In genomic region chr1:28735961-28736449, GRCh38 we compare ENCODE assay signal across 8 cellular contexts. TPM values are rescaled to one million over a fixed set of nuclear protein-coding genes. Genes with fewer than 3 reads are reported as not detected.
DNase-seq lines count a peak whose midpoint lies in the region; ATAC-seq and TF ChIP-seq lines count a peak whose summit lies in the region.

No MANE protein-coding gene starts in this region.

- H3K9me3 Mint-ChIP-seq in activated CD4-positive, alpha-beta T cell treated with anti-CD3 and anti-CD28 coated beads for 36 hours (ENCODE audit: low read depth) = no peaks in the 10 kb centered on the region

- H3K27ac ChIP-seq in left lung (peak overlapping the region; percentile 97 to 98), thoracic aorta (peak overlapping the region; percentile 85 to 92)

- CTCF ChIA-PET in activated CD4-positive, alpha-beta T cell treated with anti-CD3 and anti-CD28 coated beads for 36 hours (lab: Charles Lee) = interaction anchor here (0.7 to 2.9 kb wide), 18 partner anchors 8 to 446 kb away, joined by 3 to 24 read pairs (median 5); partner anchors contain the start of genes GMEB1, SRSF4 and TAF12

- peaks cover 0 to 25% of the 10 kb centered on the region in 2 donors for H3K36me3 ChIP-seq in left lung
- peaks cover 8% of the 10 kb centered on the region for H3K36me3 ChIP-seq in thoracic aorta

- peak overlapping the region; percentile 92 to 99 for H3K4me3 ChIP-seq in left lung
- H3K4me3 ChIP-seq in thoracic aorta = peak overlapping the region; percentile 91

- H3K4me1 Mint-ChIP-seq in activated CD4-positive, alpha-beta T cell treated with anti-CD3 and anti-CD28 coated beads for 36 hours = peaks cover 29% of the 10 kb centered on the region

- no peak for ATAC-seq in activated CD4-positive, alpha-beta T cell treated with anti-CD3 and anti-CD28 coated beads for 36 hours
- ATAC-seq in left lung = no peak
- no peak for ATAC-seq in thoracic aorta (ENCODE audit: insufficient number of reproducible peaks, low FRiP score, low read depth)
- no peak for ATAC-seq in HG03432 (IDR thresholded peaks at IDR 0.05; ENCODE audit: unreplicated experiment)
- no peak for ATAC-seq in omental fat pad (ENCODE audit: low FRiP score)

- peak overlapping the region; percentile 95 for H3K4me3 Mint-ChIP-seq in activated CD4-positive, alpha-beta T cell treated with anti-CD3 and anti-CD28 coated beads for 36 hours

- intact Hi-C loops in activated CD4-positive, alpha-beta T cell treated with anti-CD3 and anti-CD28 coated beads for 36 hours (cut with DNase I, micrococcal nuclease) = loop anchor here (1.0 to 5.0 kb wide), 18 partner anchors 11 to 1579 kb away; partner anchors contain the start of genes RNU11 (in 2 of the 2), TAF12 (in 2 of the 2), EPB41 (in 1 of the 2) and GMEB1 (in 1 of the 2)
- intact Hi-C loops in left lung (cut with DNase I) = no loop called here

- DNase-seq in activated CD4-positive, alpha-beta T cell treated with anti-CD3 and anti-CD28 coated beads for 36 hours = no peak
- no peak for DNase-seq in activated CD4-positive, alpha-beta T cell treated with anti-CD3 and anti-CD28 coated beads, Interleukin-2, amount 50 U/mL, for 4 hours
- DNase-seq in amniotic epithelial cell (ENCODE audit: low read depth) = peak; percentile 17
- no peak for DNase-seq in left lung
- DNase-seq in thoracic aorta (ENCODE audit: low spot score) = no peak
- no peak for DNase-seq in mucosa of gallbladder (ENCODE audit: low spot score)
- DNase-seq in omental fat pad (ENCODE audit: low spot score) = no peak

- TF ChIP-seq CTCF in left lung (IDR thresholded peaks at IDR 0.05) (no peak), thoracic aorta (IDR thresholded peaks at IDR 0.05) (no peak), omental fat pad (IDR thresholded peaks at IDR 0.05) (no peak)

- H3K27me3 ChIP-seq in left lung (no peaks in the 10 kb centered on the region), thoracic aorta (replicated peaks; ENCODE audit: insufficient read depth) (no peaks in the 10 kb centered on the region)

- peaks cover 20 to 42% of the 10 kb centered on the region in 2 donors for H3K4me1 ChIP-seq in left lung
- peaks cover 22 to 40% of the 10 kb centered on the region in 2 donors for H3K4me1 ChIP-seq in thoracic aorta (ENCODE audit: control insufficient read depth in 1 of 2, low read depth in 2 of 2)

- H3K27ac Mint-ChIP-seq in activated CD4-positive, alpha-beta T cell treated with anti-CD3 and anti-CD28 coated beads for 36 hours = peak overlapping the region; percentile 90

- POLR2A ChIA-PET in activated CD4-positive, alpha-beta T cell treated with anti-CD3 and anti-CD28 coated beads for 36 hours (lab: Charles Lee) = interaction anchor here (0.6 to 2.6 kb wide), 14 partner anchors 9 to 446 kb away, joined by 3 to 50 read pairs (median 4); partner anchors contain the start of genes GMEB1, RCC1, RNU11 and SRSF4

- H3K9me3 ChIP-seq in left lung = no peaks in the 10 kb centered on the region
- no peaks in the 10 kb centered on the region for H3K9me3 ChIP-seq in thoracic aorta

- H3K36me3 Mint-ChIP-seq in activated CD4-positive, alpha-beta T cell treated with anti-CD3 and anti-CD28 coated beads for 36 hours (ENCODE audit: low read depth) = peaks cover 27% of the 10 kb centered on the region

- no peaks in the 10 kb centered on the region for H3K27me3 Mint-ChIP-seq in activated CD4-positive, alpha-beta T cell treated with anti-CD3 and anti-CD28 coated beads for 36 hours

RNA-seq across cellular contexts. Expression of gene YTHDF2, which starts 0.7 kb away (rescaled TPM):
- 10 to 100 TPM; 74.8 to 98.7 TPM for total RNA-seq in activated CD4-positive, alpha-beta T cell treated with anti-CD3 and anti-CD28 coated beads for 36 hours
- total RNA-seq in left lung (10 to 100 TPM; 60.4 to 67.5 TPM), thoracic aorta (10 to 100 TPM; 36.4 to 53.0 TPM), mucosa of gallbladder (52.0 TPM), omental fat pad (10 to 100 TPM; 43.8 to 88.4 (median 56.4) TPM)

Comparison
In these comparisons a context has a peak if more than half of its experiments do, and no peak if none do; other contexts are left out.
1. intact Hi-C loops: an anchor here in activated CD4-positive, alpha-beta T cell treated with anti-CD3 and anti-CD28 coated beads for 36 hours (1.0 to 5.0 kb wide); none called in left lung.